In genomic region chr14:77708749-77709148, GRCh38 we compare ENCODE assay signal across 8 cellular contexts. TPM values are rescaled to one million over a fixed set of nuclear protein-coding genes. Genes with fewer than 3 reads are reported as not detected.
A peak's percentile ranks its signal among the peaks of the same experiment; 100 is the strongest.
DNase-seq lines count a peak whose midpoint lies in the region; ATAC-seq, FAIRE-seq and TF ChIP-seq lines count a peak whose summit lies in the region.

No MANE protein-coding gene starts in this region.

- intact Hi-C loops in activated CD4-positive, alpha-beta T cell treated with anti-CD3 and anti-CD28 coated beads, Interleukin-2, amount 10 ng/mL, durations not matched to agents 24 days and 14 days (cut with micrococcal nuclease) = loop anchor here (1.0 to 10.0 kb wide), 9 partner anchors 53 to 676 kb away; partner anchors contain the start of genes ADCK1, GSTZ1, SNW1 and SPTLC2
- intact Hi-C loops in HepG2 (cut with micrococcal nuclease; ENCODE audit: unreplicated experiment) = loop anchor here (2.0 kb wide), 2 partner anchors 52 to 108 kb away; partner anchors contain the start of gene SNW1

- H3K4me3 Mint-ChIP-seq in activated CD4-positive, alpha-beta T cell treated with anti-CD3 and anti-CD28 coated beads, Interleukin-2, amount 10 ng/mL, durations not matched to agents 24 days and 14 days = peak overlapping the region; percentile 82
- peak overlapping the region; percentile 99 for H3K4me3 Mint-ChIP-seq in activated naive CD8-positive, alpha-beta T cell treated with anti-CD3 and anti-CD28 coated beads, Interleukin-2, amount 50 U/mL, for 24 hours

- WGBS in HepG2 (ENCODE audit: low lambda C conversion rate) = 0% methylated on average over 6 of the region's 7 CpGs

- H3K9ac ChIP-seq in HepG2 (ENCODE audit: insufficient read depth, low read depth, low read length) = peak overlapping the region; percentile 87

- H3K27ac ChIP-seq in HepG2 (ENCODE audit: extremely low read length, insufficient read depth, low read length) (peak overlapping the region; percentile 69), temporal lobe (ENCODE audit: low read depth, low read length) (peak overlapping the region; percentile 40)

- H3K4me1 Mint-ChIP-seq in activated CD4-positive, alpha-beta T cell treated with anti-CD3 and anti-CD28 coated beads, Interleukin-2, amount 10 ng/mL, durations not matched to agents 24 days and 14 days = peaks cover 29% of the 10 kb centered on the region
- H3K4me1 Mint-ChIP-seq in activated naive CD8-positive, alpha-beta T cell treated with anti-CD3 and anti-CD28 coated beads, Interleukin-2, amount 50 U/mL, for 24 hours = peaks cover 48% of the 10 kb centered on the region

- FAIRE-seq in HepG2 (lab: Jason Lieb, UNC) = no peak

- in situ Hi-C loops in HepG2 (cut with HindIII; ENCODE audit: extremely low pct_ligation_motif_present, low pct_unique_long_range_greater_than_20kb) = loop anchor here (5.0 kb wide), 1 partner anchor 51 kb away; no protein-coding TSS in a partner anchor

- POLR2A ChIA-PET in HepG2 (lab: Yijun Ruan, JAX) = interaction anchor here (1.3 kb wide), 3 partner anchors 10 to 52 kb away, joined by 3 to 7 read pairs (median 3); partner anchors contain the start of gene SNW1

- H3K79me2 ChIP-seq in HepG2 (ENCODE audit: insufficient read depth, low read length) = peaks cover 76% of the 10 kb centered on the region

- TF ChIP-seq CTCF in HepG2 (CRISPR knock-in tag; IDR thresholded peaks at IDR 0.05) = no peak

- peaks cover 55% of the 10 kb centered on the region for H3K36me3 Mint-ChIP-seq in activated CD4-positive, alpha-beta T cell treated with anti-CD3 and anti-CD28 coated beads, Interleukin-2, amount 10 ng/mL, durations not matched to agents 24 days and 14 days (ENCODE audit: low read depth)
- peaks cover 56% of the 10 kb centered on the region for H3K36me3 Mint-ChIP-seq in activated naive CD8-positive, alpha-beta T cell treated with anti-CD3 and anti-CD28 coated beads, Interleukin-2, amount 50 U/mL, for 24 hours (ENCODE audit: low read depth)

- peaks cover 28% of the 10 kb centered on the region for H3K4me1 ChIP-seq in HepG2 (ENCODE audit: insufficient read depth, low read length)

- no peaks in the 10 kb centered on the region; a peak in 1 of 5 replicates for H3K27me3 ChIP-seq in HepG2 (ENCODE audit: control insufficient read depth in 1 of 2, insufficient read depth in 2 of 2, low read length in 2 of 2)

- no peaks in the 10 kb centered on the region for H3K27me3 Mint-ChIP-seq in activated CD4-positive, alpha-beta T cell treated with anti-CD3 and anti-CD28 coated beads, Interleukin-2, amount 10 ng/mL, durations not matched to agents 24 days and 14 days
- no peaks in the 10 kb centered on the region for H3K27me3 Mint-ChIP-seq in activated naive CD8-positive, alpha-beta T cell treated with anti-CD3 and anti-CD28 coated beads, Interleukin-2, amount 50 U/mL, for 24 hours

- CTCF ChIA-PET in HepG2 (lab: Yijun Ruan, JAX; ENCODE audit: low intra/inter-chr PET ratio, low total read pairs) = no interaction called here

- no peak for TF ChIP-seq EP300 in HepG2 (IDR thresholded peaks at IDR 0.05; ENCODE audit: low read depth in 2 of 2, low read length in 2 of 2)
- TF ChIP-seq EP300 in HepG2 (CRISPR knock-in tag; IDR thresholded peaks at IDR 0.05; ENCODE audit: borderline replicate concordance) = no peak

- H3K4me2 ChIP-seq in HepG2 (ENCODE audit: low read depth, low read length) = peak overlapping the region; percentile 79

- no peaks in the 10 kb centered on the region for H3K9me3 Mint-ChIP-seq in activated CD4-positive, alpha-beta T cell treated with anti-CD3 and anti-CD28 coated beads, Interleukin-2, amount 10 ng/mL, durations not matched to agents 24 days and 14 days
- no peaks in the 10 kb centered on the region for H3K9me3 Mint-ChIP-seq in activated naive CD8-positive, alpha-beta T cell treated with anti-CD3 and anti-CD28 coated beads, Interleukin-2, amount 50 U/mL, for 24 hours

- no peak for TF ChIP-seq POLR2A in HepG2 (IDR thresholded peaks at IDR 0.05; ENCODE audit: insufficient read depth in 1 of 2, low read depth in 2 of 2, low read length in 2 of 2)

- DNase-seq in activated CD4-positive, alpha-beta T cell treated with anti-CD3 and anti-CD28 coated beads, Interleukin-2, amount 10 ng/mL, durations not matched to agents 24 days and 14 days = no peak
- DNase-seq in activated CD4-positive, alpha-beta T cell treated with anti-CD3 and anti-CD28 coated beads for 4 hours = no peak
- no peak for DNase-seq in activated naive CD8-positive, alpha-beta T cell treated with anti-CD3 and anti-CD28 coated beads, Interleukin-2, amount 50 U/mL, for 24 hours
- no peak for DNase-seq in HepG2 (ENCODE audit: low spot score)
- DNase-seq in stimulated activated CD4-positive, alpha-beta T cell treated with anti-CD3 and anti-CD28 coated beads, Interleukin-12 subunit alpha, Interleukin-12 subunit beta, amount 100 ng/mL, for 4 hours = no peak
- no peak for DNase-seq in activated CD4-positive, CD25-positive, alpha-beta regulatory T cell (lab: John Stamatoyannopoulos, UW)
- DNase-seq in hepatic stellate cell (ENCODE audit: low spot score) = no peak

- H3K9me3 ChIP-seq in HepG2 (ENCODE audit: low read length) = no peaks in the 10 kb centered on the region

- no peak overlapping the region for H2AFZ ChIP-seq in HepG2 (ENCODE audit: low read length)

- H4K20me1 ChIP-seq in HepG2 (ENCODE audit: insufficient read depth, low read length) = peaks cover 18% of the 10 kb centered on the region; the same call in 1 of the 2 replicates

- peak overlapping the region; percentile 91 for H3K27ac Mint-ChIP-seq in activated CD4-positive, alpha-beta T cell treated with anti-CD3 and anti-CD28 coated beads, Interleukin-2, amount 10 ng/mL, durations not matched to agents 24 days and 14 days
- peak overlapping the region; percentile 96 for H3K27ac Mint-ChIP-seq in activated naive CD8-positive, alpha-beta T cell treated with anti-CD3 and anti-CD28 coated beads, Interleukin-2, amount 50 U/mL, for 24 hours

- no peak for TF ChIP-seq RAD21 in HepG2 (CRISPR knock-in tag; IDR thresholded peaks at IDR 0.05)

- ATAC-seq in activated naive CD8-positive, alpha-beta T cell treated with anti-CD3 and anti-CD28 coated beads, Interleukin-2, amount 50 U/mL, for 24 hours = no peak
- ATAC-seq in HepG2 = no peak

- peaks cover 12 to 27% of the 10 kb centered on the region in 2 experiments; a peak in 4 of 5 replicates for H3K36me3 ChIP-seq in HepG2 (replicated peaks in 1 of 2; ENCODE audit: control insufficient read depth in 1 of 2, insufficient read depth in 2 of 2, low read length in 2 of 2)

- BruUV-seq in HepG2 (replicated peaks; lab: Mats Ljungman, UMichigan) = TSS peak; percentile 76

- peak overlapping the region; percentile 92 to 97 (median 92) for H3K4me3 ChIP-seq in HepG2 (replicated peaks in 1 of 3; ENCODE audit: insufficient read depth in 1 of 3, low read depth in 2 of 3, low read length in 3 of 3)

RNA-seq across cellular contexts. Expression of gene SLIRP, which starts 0.8 kb away (rescaled TPM):
- 184 and 190 TPM in 2 replicates for total RNA-seq in activated CD4-positive, alpha-beta T cell treated with anti-CD3 and anti-CD28 coated beads, Interleukin-2, amount 10 ng/mL, durations not matched to agents 24 days and 14 days
- 548 and 656 TPM in 2 replicates for total RNA-seq in HepG2 (2016; rRNA removed; fragmentation: Illumina TruSeq; extraction: Trizol)
- 191 and 199 TPM in 2 replicates for total RNA-seq in HepG2 (2016; cell fraction: cytosol; rRNA removed; fragmentation: Illumina TruSeq; extraction: Trizol; ENCODE audit: low read depth)
- total RNA-seq in HepG2 (2016; cell fraction: insoluble cytoplasmic fraction; rRNA removed; fragmentation: Illumina TruSeq; extraction: Trizol) = 524 and 730 TPM in 2 replicates
- total RNA-seq in HepG2 (2016; cell fraction: membrane; rRNA removed; fragmentation: Illumina TruSeq; extraction: Trizol) = 218 and 228 TPM in 2 replicates
- 193 and 196 TPM in 2 replicates for total RNA-seq in HepG2 (2016; cell fraction: nucleus; rRNA removed; fragmentation: Illumina TruSeq; extraction: Trizol)
- 210 and 281 TPM in 2 replicates for polyA plus RNA-seq in HepG2 (2011; rRNA removed)
- 140 and 189 TPM in 2 replicates for polyA plus RNA-seq in HepG2 (2011; cell fraction: cytosol; rRNA removed)
- 37.4 and 61.1 TPM in 2 replicates for polyA plus RNA-seq in HepG2 (2011; cell fraction: nucleus; rRNA removed)
- 209 and 256 TPM in 2 replicates for polyA plus RNA-seq in HepG2 (2012)
- 146 and 163 TPM in 2 replicates for polyA plus RNA-seq in HepG2 (2016; cell fraction: cytosol; fragmentation: Illumina TruSeq; extraction: Trizol; ENCODE audit: low read depth)
- 446 and 490 TPM in 2 replicates for polyA plus RNA-seq in HepG2 (2016; cell fraction: insoluble cytoplasmic fraction; fragmentation: Illumina TruSeq; extraction: Trizol; ENCODE audit: low read depth)
- 133 and 135 TPM in 2 replicates for polyA plus RNA-seq in HepG2 (2016; cell fraction: membrane; fragmentation: Illumina TruSeq; extraction: Trizol; ENCODE audit: low read depth)
- 217 TPM in 2 replicates for polyA plus RNA-seq in HepG2 (2016; cell fraction: nucleus; fragmentation: Illumina TruSeq; extraction: Trizol; ENCODE audit: insufficient read depth, low read depth)
- 34.7 and 77.7 TPM in 2 replicates for polyA minus RNA-seq in HepG2 (2011; rRNA and poly(A)+ RNA removed; ENCODE audit: low replicate concordance)
- 17.7 and 26.8 TPM in 2 replicates for polyA minus RNA-seq in HepG2 (2011; cell fraction: cytosol; rRNA and poly(A)+ RNA removed)
- polyA minus RNA-seq in HepG2 (2011; cell fraction: nucleus; rRNA and poly(A)+ RNA removed) = 27.0 and 27.2 TPM in 2 replicates
- total RNA-seq in temporal lobe = 44.3 TPM

RNA-seq across cellular contexts. Expression of gene ALKBH1, which starts 0.9 kb away (rescaled TPM):
- total RNA-seq in activated CD4-positive, alpha-beta T cell treated with anti-CD3 and anti-CD28 coated beads, Interleukin-2, amount 10 ng/mL, durations not matched to agents 24 days and 14 days = 17.9 and 19.2 TPM in 2 replicates
- total RNA-seq in HepG2 (2016; rRNA removed; fragmentation: Illumina TruSeq; extraction: Trizol) = 14.3 and 14.5 TPM in 2 replicates
- total RNA-seq in HepG2 (2016; cell fraction: cytosol; rRNA removed; fragmentation: Illumina TruSeq; extraction: Trizol; ENCODE audit: low read depth) = 3.9 and 4.2 TPM in 2 replicates
- 12.6 and 16.1 TPM in 2 replicates for total RNA-seq in HepG2 (2016; cell fraction: insoluble cytoplasmic fraction; rRNA removed; fragmentation: Illumina TruSeq; extraction: Trizol)
- 6.2 and 7.1 TPM in 2 replicates for total RNA-seq in HepG2 (2016; cell fraction: membrane; rRNA removed; fragmentation: Illumina TruSeq; extraction: Trizol)
- 6.4 and 6.5 TPM in 2 replicates for total RNA-seq in HepG2 (2016; cell fraction: nucleus; rRNA removed; fragmentation: Illumina TruSeq; extraction: Trizol)
- polyA plus RNA-seq in HepG2 (2011; rRNA removed) = 11.1 and 12.5 TPM in 2 replicates
- 8.6 and 10.6 TPM in 2 replicates for polyA plus RNA-seq in HepG2 (2011; cell fraction: cytosol; rRNA removed)
- polyA plus RNA-seq in HepG2 (2011; cell fraction: nucleus; rRNA removed) = 6.2 and 6.7 TPM in 2 replicates
- 6.9 and 7.3 TPM in 2 replicates for polyA plus RNA-seq in HepG2 (2012)
- 1.6 and 2.1 TPM in 2 replicates for polyA plus RNA-seq in HepG2 (2016; cell fraction: cytosol; fragmentation: Illumina TruSeq; extraction: Trizol; ENCODE audit: low read depth)
- polyA plus RNA-seq in HepG2 (2016; cell fraction: insoluble cytoplasmic fraction; fragmentation: Illumina TruSeq; extraction: Trizol; ENCODE audit: low read depth) = 17.8 and 17.9 TPM in 2 replicates
- 2.7 and 3.2 TPM in 2 replicates for polyA plus RNA-seq in HepG2 (2016; cell fraction: membrane; fragmentation: Illumina TruSeq; extraction: Trizol; ENCODE audit: low read depth)
- polyA plus RNA-seq in HepG2 (2016; cell fraction: nucleus; fragmentation: Illumina TruSeq; extraction: Trizol; ENCODE audit: insufficient read depth, low read depth) = 11.7 and 12.0 TPM in 2 replicates
- 12.8 and 19.7 TPM in 2 replicates for polyA minus RNA-seq in HepG2 (2011; rRNA and poly(A)+ RNA removed; ENCODE audit: low replicate concordance)
- 7.4 and 7.7 TPM in 2 replicates for polyA minus RNA-seq in HepG2 (2011; cell fraction: cytosol; rRNA and poly(A)+ RNA removed)
- 7.6 and 11.6 TPM in 2 replicates for polyA minus RNA-seq in HepG2 (2011; cell fraction: nucleus; rRNA and poly(A)+ RNA removed)
- 8.9 TPM for total RNA-seq in temporal lobe

RNA-seq across cellular contexts. Expression of gene SNW1, which starts 52.2 kb away (rescaled TPM):
- 121 TPM in 2 replicates for total RNA-seq in activated CD4-positive, alpha-beta T cell treated with anti-CD3 and anti-CD28 coated beads, Interleukin-2, amount 10 ng/mL, durations not matched to agents 24 days and 14 days
- total RNA-seq in HepG2 (2016; rRNA removed; fragmentation: Illumina TruSeq; extraction: Trizol) (65.8 and 103 TPM in 2 replicates), temporal lobe (43.3 TPM)
- 8.7 and 10.7 TPM in 2 replicates for total RNA-seq in HepG2 (2016; cell fraction: cytosol; rRNA removed; fragmentation: Illumina TruSeq; extraction: Trizol; ENCODE audit: low read depth)
- total RNA-seq in HepG2 (2016; cell fraction: insoluble cytoplasmic fraction; rRNA removed; fragmentation: Illumina TruSeq; extraction: Trizol) = 69.8 and 98.6 TPM in 2 replicates
- 20.1 and 24.8 TPM in 2 replicates for total RNA-seq in HepG2 (2016; cell fraction: membrane; rRNA removed; fragmentation: Illumina TruSeq; extraction: Trizol)
- 49.6 and 52.1 TPM in 2 replicates for total RNA-seq in HepG2 (2016; cell fraction: nucleus; rRNA removed; fragmentation: Illumina TruSeq; extraction: Trizol)
- 19.8 and 23.2 TPM in 2 replicates for polyA plus RNA-seq in HepG2 (2011; rRNA removed)
- polyA plus RNA-seq in HepG2 (2011; cell fraction: cytosol; rRNA removed) = 11.7 and 16.1 TPM in 2 replicates
- 15.7 and 16.5 TPM in 2 replicates for polyA plus RNA-seq in HepG2 (2011; cell fraction: nucleus; rRNA removed)
- polyA plus RNA-seq in HepG2 (2012) = 44.9 and 47.3 TPM in 2 replicates
- 7.0 and 8.4 TPM in 2 replicates for polyA plus RNA-seq in HepG2 (2016; cell fraction: cytosol; fragmentation: Illumina TruSeq; extraction: Trizol; ENCODE audit: low read depth)
- polyA plus RNA-seq in HepG2 (2016; cell fraction: insoluble cytoplasmic fraction; fragmentation: Illumina TruSeq; extraction: Trizol; ENCODE audit: low read depth) = 113 and 115 TPM in 2 replicates
- 16.1 and 16.3 TPM in 2 replicates for polyA plus RNA-seq in HepG2 (2016; cell fraction: membrane; fragmentation: Illumina TruSeq; extraction: Trizol; ENCODE audit: low read depth)
- 64.6 and 65.0 TPM in 2 replicates for polyA plus RNA-seq in HepG2 (2016; cell fraction: nucleus; fragmentation: Illumina TruSeq; extraction: Trizol; ENCODE audit: insufficient read depth, low read depth)
- polyA minus RNA-seq in HepG2 (2011; rRNA and poly(A)+ RNA removed; ENCODE audit: low replicate concordance) = 8.0 and 14.1 TPM in 2 replicates
- 19.6 and 26.3 TPM in 2 replicates for polyA minus RNA-seq in HepG2 (2011; cell fraction: cytosol; rRNA and poly(A)+ RNA removed)
- 26.9 and 29.6 TPM in 2 replicates for polyA minus RNA-seq in HepG2 (2011; cell fraction: nucleus; rRNA and poly(A)+ RNA removed)
